ENCODE assay signal across 1 cellular context in genomic region chr10:97743169-97743945, GRCh38.
TF ChIP-seq lines count a peak whose summit lies in the region.

No MANE protein-coding gene starts in this region.

TF ChIP-seq in K562, 482 proteins besides CTCF, POLR2A, EP300 and RAD21:
- no peak for TF ChIP-seq ZBTB40 (IDR thresholded peaks at IDR 0.05)
- no peak for TF ChIP-seq ZBTB40 (CRISPR knock-in tag; IDR thresholded peaks at IDR 0.05)
- TF ChIP-seq RNF219 (CRISPR knock-in tag; IDR thresholded peaks at IDR 0.05) = no peak
- peak; percentile 32 for TF ChIP-seq NR2C1 (IDR thresholded peaks at IDR 0.05)
- peak; percentile 65 for TF ChIP-seq NR2C1 (tag; IDR thresholded peaks at IDR 0.05)
- TF ChIP-seq GTF2E2 (tag; IDR thresholded peaks at IDR 0.05) = no peak
- TF ChIP-seq BACH1 (tag; IDR thresholded peaks at IDR 0.05) = 0 out of 2 replicates have a peak, but pooled peaks have one; percentile 24
- TF ChIP-seq NCOA2 (IDR thresholded peaks at IDR 0.05; ENCODE audit: partially characterized antibody in 2 of 2) = no peak
- peak; percentile 85 for TF ChIP-seq THRA (IDR thresholded peaks at IDR 0.05)
- TF ChIP-seq GATAD2B (IDR thresholded peaks at IDR 0.05; ENCODE audit: borderline replicate concordance) = no peak
- TF ChIP-seq TCF3 (CRISPR knock-in tag; IDR thresholded peaks at IDR 0.05) = peak; percentile 46
- no peak for TF ChIP-seq ZBTB34 (CRISPR knock-in tag; IDR thresholded peaks at IDR 0.05)
- peak; percentile 56 for TF ChIP-seq CBFA2T2 (conservative IDR thresholded peaks at IDR 0.05)
- no peak for TF ChIP-seq SUPT5H (IDR thresholded peaks at IDR 0.05)
- peak; percentile 76; the same call in 1 of the 2 replicates for TF ChIP-seq ESRRA (IDR thresholded peaks at IDR 0.05; ENCODE audit: borderline replicate concordance, low read depth)
- peak; percentile 77 for TF ChIP-seq CBFA2T3 (IDR thresholded peaks at IDR 0.05)
- TF ChIP-seq ZNF79 (CRISPR knock-in tag; IDR thresholded peaks at IDR 0.05; ENCODE audit: low read depth) = no peak
- TF ChIP-seq ZC3H4 (CRISPR knock-in tag; IDR thresholded peaks at IDR 0.05; ENCODE audit: borderline replicate concordance) = no peak
- peak; percentile 62 for TF ChIP-seq ARID1B (IDR thresholded peaks at IDR 0.05)
- no peak for TF ChIP-seq ZFP36 (IDR thresholded peaks at IDR 0.05; ENCODE audit: low read depth, low read length, partially characterized antibody)
- peak; percentile 49 to 54; a peak in 2 of 4 replicates for TF ChIP-seq KDM1A (IDR thresholded peaks at IDR 0.05)
- peak; percentile 27; the same call in 1 of the 2 replicates for TF ChIP-seq TAL1 (IDR thresholded peaks at IDR 0.05)
- TF ChIP-seq SP2 (IDR thresholded peaks at IDR 0.05; ENCODE audit: extremely low read depth, low read depth, low read length, poor library complexity, severe bottlenecking) = no peak
- no peak for TF ChIP-seq NR2C2 (CRISPR knock-in tag; IDR thresholded peaks at IDR 0.05)
- TF ChIP-seq NR2C2 (tag; IDR thresholded peaks at IDR 0.05) = peak; percentile 51; the same call in 1 of the 2 replicates
- TF ChIP-seq ZBTB17 (CRISPR knock-in tag; IDR thresholded peaks at IDR 0.05) = no peak
- peak; percentile 16; the same call in 1 of the 2 replicates for TF ChIP-seq NFIC (IDR thresholded peaks at IDR 0.05)
- peak; percentile 45 for TF ChIP-seq RBBP5 (IDR thresholded peaks at IDR 0.05; ENCODE audit: borderline replicate concordance, insufficient read depth, low read length, poor library complexity, severe bottlenecking)
- no peak for TF ChIP-seq ZBTB1 (CRISPR knock-in tag; IDR thresholded peaks at IDR 0.05; ENCODE audit: borderline replicate concordance, low read depth)
- TF ChIP-seq DPF2 (IDR thresholded peaks at IDR 0.05) = peak; percentile 44; the same call in 1 of the 2 replicates
- 0 out of 4 replicates have a peak, but pooled peaks of 1 of the 2 experiments have one; percentile 12 for TF ChIP-seq RCOR1 (IDR thresholded peaks at IDR 0.05; ENCODE audit: borderline replicate concordance in 1 of 2, low read depth in 2 of 2, low read length in 2 of 2)
- no peak for TF ChIP-seq JUND (IDR thresholded peaks at IDR 0.05; ENCODE audit: borderline replicate concordance, low read depth, low read length)
- TF ChIP-seq JUND (tag; IDR thresholded peaks at IDR 0.05; ENCODE audit: borderline replicate concordance, low read depth, low read length) = peak; percentile 23; the same call in 1 of the 3 replicates
- TF ChIP-seq CREB3L1 (IDR thresholded peaks at IDR 0.05; ENCODE audit: borderline replicate concordance, low read depth) = no peak
- TF ChIP-seq RFX5 (IDR thresholded peaks at IDR 0.05; ENCODE audit: low read depth, low read length) = no peak
- peak; percentile 2; the same call in 1 of the 2 replicates for TF ChIP-seq ZNF316 (IDR thresholded peaks at IDR 0.05)
- 0 out of 2 replicates have a peak, but pooled peaks have one; percentile 15 for TF ChIP-seq FOSL1 (tag; conservative IDR thresholded peaks at IDR 0.05)
- no peak for TF ChIP-seq SLC30A9 (CRISPR knock-in tag; IDR thresholded peaks at IDR 0.05)
- 0 out of 2 replicates have a peak, but pooled peaks have one; percentile 4 for TF ChIP-seq SMC3 (conservative IDR thresholded peaks at IDR 0.05; ENCODE audit: insufficient read depth, low read depth, low read length)
- peak; percentile 50 for TF ChIP-seq NCOR1 (IDR thresholded peaks at IDR 0.05)
